ENCODE assay signal across 23 cellular contexts in the genomic region with DNA sequence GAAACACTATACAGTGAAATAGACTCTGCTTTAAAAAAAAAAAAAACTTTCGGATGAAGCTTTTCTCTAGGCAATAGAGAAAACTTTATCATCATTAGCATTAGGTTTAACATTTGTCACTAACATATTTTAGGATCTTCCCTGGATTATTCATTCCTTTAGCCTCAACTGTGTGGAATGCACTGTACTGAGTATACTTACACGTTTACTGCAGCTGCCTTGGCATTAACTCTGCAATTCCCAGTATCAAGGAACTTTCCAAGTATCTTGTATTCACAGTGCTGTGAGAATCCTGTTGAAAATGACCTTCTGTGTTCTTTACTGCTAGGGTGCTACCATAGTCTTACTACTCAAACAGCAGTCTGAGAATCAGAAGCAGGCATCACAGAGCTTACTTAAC.
DNase-seq lines count a peak whose midpoint lies in the region; ATAC-seq, FAIRE-seq and TF ChIP-seq lines count a peak whose summit lies in the region.
"Had no signal": no experiment of that assay in that cellular context is flagged by ENCODE, and none has a peak within 500 bp of the region (broad histone marks: within the 10 kb centered on the region; RNA-seq: fewer than 3 reads in every experiment).

No MANE protein-coding gene starts in this region.

- H4K5ac ChIP-seq in IMR-90 (ENCODE audit: low read depth, low read length), result peak overlapping the region; percentile 77; the same call in 1 of the 2 replicates

- no peak overlapping the region for H3K27ac ChIP-seq in IMR-90 (ENCODE audit: insufficient read depth, low read length)
- H3K27ac ChIP-seq in colonic mucosa, result no peak overlapping the region
- no peak overlapping the region for H3K27ac ChIP-seq in kidney (ENCODE audit: low read depth in 2 of 2, low read length in 2 of 2)
- H3K27ac ChIP-seq: A549, adrenal gland, epithelial cell of prostate, upper lobe of left lung had no signal

- H3K4me2 ChIP-seq in IMR-90 (ENCODE audit: low read depth, low read length), result peak overlapping the region; percentile 28; the same call in 1 of the 2 replicates
- H3K4me2 ChIP-seq: A549 had no signal

- H3K9me3 ChIP-seq in IMR-90 (ENCODE audit: control insufficient read depth, insufficient read depth, low read length) (no peaks in the 10 kb centered on the region), colonic mucosa (no peaks in the 10 kb centered on the region), kidney (ENCODE audit: control insufficient read depth in 1 of 2, low read length in 2 of 2) (no peaks in the 10 kb centered on the region)
- H3K9me3 ChIP-seq: A549, adrenal gland, upper lobe of left lung had no signal

- TF ChIP-seq RAD21 in IMR-90 (IDR thresholded peaks at IDR 0.05; ENCODE audit: low read length), result no peak

- peak overlapping the region; percentile 94 for H2BK20ac ChIP-seq in IMR-90 (ENCODE audit: low read depth, low read length)

- H2AK5ac ChIP-seq in IMR-90 (ENCODE audit: low read depth, low read length), result no peak overlapping the region

- in situ Hi-C loops in IMR-90 (cut with MboI; ENCODE audit: low sequenced_read_pairs), result no loop called here

- no peaks in the 10 kb centered on the region for H3K79me1 ChIP-seq in IMR-90 (ENCODE audit: low read depth in 1 of 2, low read length in 2 of 2)

- H2AK9ac ChIP-seq in IMR-90 (replicated peaks; ENCODE audit: low read depth, low read length, poor library complexity), result peak overlapping the region; percentile 77

- intact Hi-C loops in IMR-90 (cut with micrococcal nuclease), result loop anchor here (5.0 kb wide), 1 partner anchor 336 kb away; no protein-coding TSS in a partner anchor
- intact Hi-C loops in colonic mucosa (cut with DNase I), result no loop called here
- intact Hi-C loops in kidney (cut with DNase I), result no loop called here

- no peaks in the 10 kb centered on the region for H3K9me1 ChIP-seq in IMR-90 (ENCODE audit: insufficient read depth, low read length)

- peak overlapping the region; percentile 93 for H2BK120ac ChIP-seq in IMR-90 (ENCODE audit: low read depth, low read length)

- H4K20me1 ChIP-seq in IMR-90 (ENCODE audit: insufficient read depth, low read length), result no peaks in the 10 kb centered on the region

- H3K36me3 ChIP-seq in IMR-90 (ENCODE audit: control insufficient read depth, insufficient read depth, low read length) (no peaks in the 10 kb centered on the region), colonic mucosa (no peaks in the 10 kb centered on the region), kidney (ENCODE audit: control insufficient read depth in 1 of 2, insufficient read depth in 2 of 2, low read length in 2 of 2) (no peaks in the 10 kb centered on the region)
- H3K36me3 ChIP-seq: adrenal gland, upper lobe of left lung had no signal

- no CpG with 5 or more reads among the region's 2 CpGs for WGBS in IMR-90 (ENCODE audit: extremely low coverage in 2 of 2, insufficient read length in 1 of 2), 2 experiments

- no peak overlapping the region for H3K4me3 ChIP-seq in AG04449 (ENCODE audit: low read depth, low read length)
- no peak overlapping the region for H3K4me3 ChIP-seq in IMR-90 (ENCODE audit: insufficient read depth, low read depth, low read length)
- H3K4me3 ChIP-seq in cardiac fibroblast (replicated peaks in 1 of 2; ENCODE audit: low read depth in 2 of 2, low read length in 2 of 2), result no peak overlapping the region
- H3K4me3 ChIP-seq in colonic mucosa, result no peak overlapping the region
- H3K4me3 ChIP-seq in kidney (ENCODE audit: low read length in 2 of 2), result no peak overlapping the region
- H3K4me3 ChIP-seq: A549, adrenal gland, lung, upper lobe of left lung had no signal

- TF ChIP-seq POLR2A in IMR-90 (IDR thresholded peaks at IDR 0.05; ENCODE audit: low read depth, low read length), result no peak

- H3K14ac ChIP-seq in IMR-90 (replicated peaks; ENCODE audit: low read depth, low read length), result peak overlapping the region; percentile 87; the same call in 1 of the 2 replicates

- no TSS peak for BruUV-seq in IMR-90 (replicated peaks; lab: Mats Ljungman, UMichigan)

- peak; percentile 99 for ATAC-seq in IMR-90 (ENCODE audit: low read depth)
- ATAC-seq: A549 had no signal

- H3K9ac ChIP-seq in IMR-90 (ENCODE audit: low read depth, low read length) (peak overlapping the region; percentile 3; the same call in 1 of the 2 replicates), colonic mucosa (ENCODE audit: low read depth in 2 of 2, low read length in 2 of 2) (no peak overlapping the region), kidney (ENCODE audit: low read length in 2 of 2) (no peak overlapping the region)

- H2BK5ac ChIP-seq in IMR-90 (ENCODE audit: low read depth, low read length, poor library complexity, severe bottlenecking), result peak overlapping the region; percentile 94

- DNase-seq in AG04449 (ENCODE audit: low read depth, low spot score) (peak; percentile 47), IMR-90 (peak; percentile 83), cardiac fibroblast (ENCODE audit: low read depth in 2 of 2) (peak; percentile 38 to 44), iris pigment epithelial cell (ENCODE audit: low read depth) (peak; percentile 52), NOMO-1 treated with dmso at 0.1 percent for 144 hours (lab: John Stamatoyannopoulos, UW; ENCODE audit: unreplicated experiment) (no peak), OCI-M2 (lab: John Stamatoyannopoulos, UW; ENCODE audit: unreplicated experiment) (no peak), colonic mucosa (no peak), kidney (no peak)
- DNase-seq: activated CD4-positive, alpha-beta T cell treated with anti-CD3 and anti-CD28 coated beads for 1 hour; activated T-cell treated with anti-CD3 and anti-CD28 coated beads, Interleukin-2, amount 50 U/mL, for 1 hour; adrenal gland; C1 segment of cervical spinal cord; kidney glomerular epithelial cell; NCI-H1436; NCI-H2171; occipital lobe; retina; upper lobe of left lung had no signal

- H4K91ac ChIP-seq in IMR-90 (ENCODE audit: insufficient read depth, low read depth, low read length), result peak overlapping the region; percentile 43; the same call in 1 of the 2 replicates

- dilution Hi-C loops in IMR-90 (cut with HindIII; ENCODE audit: low sequenced_read_pairs, unreplicated experiment), result no loop called here

- H3K27me3 ChIP-seq in IMR-90 (ENCODE audit: control insufficient read depth, insufficient read depth, low read length), result no peaks in the 10 kb centered on the region
- H3K27me3 ChIP-seq in colonic mucosa, result no peaks in the 10 kb centered on the region
- H3K27me3 ChIP-seq: adrenal gland, upper lobe of left lung had no signal

- TF ChIP-seq CTCF in AG04449 (IDR thresholded peaks at IDR 0.05; ENCODE audit: insufficient read depth, low read length, missing control alignments), result no peak
- TF ChIP-seq CTCF in IMR-90 (conservative IDR thresholded peaks at IDR 0.05; ENCODE audit: low read depth, low read length), result no peak
- TF ChIP-seq CTCF in cardiac fibroblast (IDR thresholded peaks at IDR 0.05; ENCODE audit: low read depth, low read length), result no peak
- TF ChIP-seq CTCF in colonic mucosa (IDR thresholded peaks at IDR 0.05), result no peak
- TF ChIP-seq CTCF in kidney (IDR thresholded peaks at IDR 0.05; ENCODE audit: borderline replicate concordance, extremely low read depth, insufficient read depth), result no peak

- H3K4ac ChIP-seq in IMR-90 (ENCODE audit: low read depth, low read length), result peak overlapping the region; percentile 77; the same call in 1 of the 2 replicates

- POLR2A ChIA-PET in AG04449 (lab: Yijun Ruan, JAX), result interaction anchor here (1.0 kb wide), 1 partner anchor 333 kb away, joined by 3 read pairs; no protein-coding TSS in a partner anchor
- POLR2A ChIA-PET in IMR-90 (lab: Charles Lee; ENCODE audit: unreplicated experiment), result no interaction called here

- FAIRE-seq in kidney (lab: Jason Lieb, UNC), result no peak
- FAIRE-seq: A549, D721Med, G401.6 had no signal

- peak overlapping the region; percentile 94 for H3K18ac ChIP-seq in IMR-90 (ENCODE audit: low read depth, low read length)

- peak overlapping the region; percentile 22; the same call in 2 of the 3 replicates for H2BK15ac ChIP-seq in IMR-90 (ENCODE audit: low read depth, low read length)

- CTCF ChIA-PET in AG04449 (lab: Yijun Ruan, JAX) (no interaction called here), IMR-90 (lab: Yijun Ruan, JAX) (no interaction called here)

- no peak overlapping the region for H3K56ac ChIP-seq in IMR-90 (ENCODE audit: extremely low read depth, insufficient read depth, low read length)

- peaks cover 3% of the 10 kb centered on the region for H3K4me1 ChIP-seq in IMR-90 (ENCODE audit: control insufficient read depth, insufficient read depth, low read length)
- H3K4me1 ChIP-seq in colonic mucosa, result no peaks in the 10 kb centered on the region
- H3K4me1 ChIP-seq in kidney (ENCODE audit: control insufficient read depth in 1 of 2, insufficient read depth in 1 of 2, low read depth in 1 of 2, low read length in 2 of 2), result no peaks in the 10 kb centered on the region
- H3K4me1 ChIP-seq: A549, adrenal gland, upper lobe of left lung had no signal

- peak overlapping the region; percentile 10 to 97; a peak in 3 of 4 replicates for H4K8ac ChIP-seq in IMR-90 (ENCODE audit: low read depth in 2 of 2, low read length in 2 of 2)

- H3K23ac ChIP-seq in IMR-90 (ENCODE audit: low read depth, low read length), result no peak overlapping the region

- H2AFZ ChIP-seq in IMR-90 (replicated peaks; ENCODE audit: low read length, poor library complexity), result no peak overlapping the region

TF ChIP-seq in IMR-90, 13 proteins besides CTCF, POLR2A, EP300 and RAD21:
- TF ChIP-seq MAZ (IDR thresholded peaks at IDR 0.05; ENCODE audit: borderline replicate concordance, low read depth, low read length) (no peak), CHD1 (IDR thresholded peaks at IDR 0.05; ENCODE audit: low read depth, low read length) (no peak), NFE2L2 (IDR thresholded peaks at IDR 0.05; ENCODE audit: low read depth, low read length) (no peak), MXI1 (IDR thresholded peaks at IDR 0.05; ENCODE audit: borderline replicate concordance, low read depth, low read length) (no peak), CEBPB (IDR thresholded peaks at IDR 0.05; ENCODE audit: low read depth, low read length) (no peak), MAFK (IDR thresholded peaks at IDR 0.05; ENCODE audit: low read depth, low read length) (no peak), BHLHE40 (IDR thresholded peaks at IDR 0.05; ENCODE audit: low read depth, low read length) (no peak; the same call in 1 of the 2 replicates), RCOR1 (IDR thresholded peaks at IDR 0.05; ENCODE audit: insufficient replicate concordance, low read length) (no peak), RFX5 (IDR thresholded peaks at IDR 0.05; ENCODE audit: low read depth, low read length) (no peak), FOS (IDR thresholded peaks at IDR 0.05; ENCODE audit: low read depth, low read length) (no peak), SMC3 (IDR thresholded peaks at IDR 0.05; ENCODE audit: low read depth, low read length) (no peak)
- TF ChIP-seq, protein P1, sequence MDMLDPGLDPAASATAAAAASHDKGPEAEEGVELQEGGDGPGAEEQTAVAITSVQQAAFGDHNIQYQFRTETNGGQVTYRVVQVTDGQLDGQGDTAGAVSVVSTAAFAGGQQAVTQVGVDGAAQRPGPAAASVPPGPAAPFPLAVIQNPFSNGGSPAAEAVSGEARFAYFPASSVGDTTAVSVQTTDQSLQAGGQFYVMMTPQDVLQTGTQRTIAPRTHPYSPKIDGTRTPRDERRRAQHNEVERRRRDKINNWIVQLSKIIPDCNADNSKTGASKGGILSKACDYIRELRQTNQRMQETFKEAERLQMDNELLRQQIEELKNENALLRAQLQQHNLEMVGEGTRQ (IDR thresholded peaks at IDR 0.05; ENCODE audit: low read depth, low read length), result no peak
TF ChIP-seq in IMR-90: peak in this region for 0.

Comparison
In these comparisons a context has a peak if more than half of its experiments do, and no peak if none do; other contexts are left out.
1. DNase-seq: peak in AG04449 (single experiment), IMR-90 (single experiment), cardiac fibroblast (2 of 2) and iris pigment epithelial cell (single experiment); none in NOMO-1 treated with dmso at 0.1 percent for 144 hours (single experiment), OCI-M2 (single experiment), colonic mucosa (single experiment) and kidney (single experiment).